Comparison of ENCODE assay signal across 14 cellular contexts in genomic region chr6:19301980-19302379, GRCh38.
A peak's percentile ranks its signal among the peaks of the same experiment; 100 is the strongest.
DNase-seq lines count a peak whose midpoint lies in the region; TF ChIP-seq lines count a peak whose summit lies in the region.
"Had no signal": no experiment of that assay in that cellular context is flagged by ENCODE, and none has a peak within 500 bp of the region (broad histone marks: within the 10 kb centered on the region; RNA-seq: fewer than 3 reads in every experiment).

No MANE protein-coding gene starts in this region.

- no peaks in the 10 kb centered on the region for H3K27me3 ChIP-seq in MG63
- H3K27me3 ChIP-seq in PC-9 (ENCODE audit: insufficient read depth, low read depth) = no peaks in the 10 kb centered on the region
- H3K27me3 ChIP-seq: ascending aorta, Peyer's patch, spleen, vagina had no signal

- H3K4me3 ChIP-seq in MG63 = no peak overlapping the region
- no peak overlapping the region for H3K4me3 ChIP-seq in PC-9
- H3K4me3 ChIP-seq: ascending aorta, Peyer's patch, spleen, vagina had no signal

- intact Hi-C loops in PC-9 (cut with micrococcal nuclease; ENCODE audit: unreplicated experiment) = no loop called here

- POLR2A ChIA-PET in PC-9 (lab: Charles Lee; ENCODE audit: unreplicated experiment) = no interaction called here

- CTCF ChIA-PET in PC-9 (lab: Charles Lee) = no interaction called here

- no TSS peak for BruUV-seq in PC-9 (replicated peaks; lab: Mats Ljungman, UMichigan)

- H3K4me2 ChIP-seq in PC-9 = peak overlapping the region; percentile 35

- no peaks in the 10 kb centered on the region for H3K9me2 ChIP-seq in PC-9 (ENCODE audit: insufficient read depth)

- TF ChIP-seq CTCF in PC-9 (conservative IDR thresholded peaks at IDR 0.05) = no peak

- H3K9me3 ChIP-seq in MG63 = no peaks in the 10 kb centered on the region
- no peaks in the 10 kb centered on the region; the same call in 1 of the 2 replicates for H3K9me3 ChIP-seq in PC-9 (ENCODE audit: insufficient read depth, low read depth)
- H3K9me3 ChIP-seq: ascending aorta, Peyer's patch, vagina had no signal

- no peaks in the 10 kb centered on the region for H3K79me2 ChIP-seq in PC-9 (ENCODE audit: low read depth)

- H4K20me1 ChIP-seq in PC-9 (ENCODE audit: insufficient read depth) = no peaks in the 10 kb centered on the region

- H3K4me1 ChIP-seq in PC-9 (replicated peaks; ENCODE audit: insufficient read depth) = peaks cover 23% of the 10 kb centered on the region
- H3K4me1 ChIP-seq: Peyer's patch, spleen had no signal

- H3K27ac ChIP-seq in PC-9 = peak overlapping the region; percentile 43
- H3K27ac ChIP-seq: ascending aorta, C4-2B, Peyer's patch, spleen, vagina had no signal

- peaks cover 12% of the 10 kb centered on the region for H3F3A ChIP-seq in PC-9 (ENCODE audit: insufficient read depth, low read depth)

- no peak overlapping the region for H2AFZ ChIP-seq in PC-9

- H3K36me3 ChIP-seq in MG63 = no peaks in the 10 kb centered on the region
- no peaks in the 10 kb centered on the region for H3K36me3 ChIP-seq in PC-9 (ENCODE audit: low read depth)
- H3K36me3 ChIP-seq: ascending aorta, Peyer's patch, spleen, vagina had no signal

- peak; percentile 52 for DNase-seq in DMS153 (lab: John Stamatoyannopoulos, UW)
- DNase-seq in MG63 = peak; percentile 1
- peak; percentile 37 to 82 for DNase-seq in PC-9
- peak; percentile 46 for DNase-seq in iPS-NIHi11 (ENCODE audit: low spot score)
- DNase-seq in NCI-H1048 (lab: John Stamatoyannopoulos, UW) = no peak
- DNase-seq in T-helper 9 cell = no peak
- DNase-seq in UCSD-AML1 (lab: John Stamatoyannopoulos, UW; ENCODE audit: unreplicated experiment) = no peak
- no peak for DNase-seq in SHP77 (lab: John Stamatoyannopoulos, UW)
- DNase-seq: natural killer cell, Peyer's patch, spleen had no signal

Comparison
In these comparisons a context has a peak if more than half of its experiments do, and no peak if none do; other contexts are left out.
1. DNase-seq: peak in DMS153 (single experiment), MG63 (single experiment), PC-9 (2 of 2) and iPS-NIHi11 (single experiment); none in NCI-H1048 (single experiment), T-helper 9 cell (single experiment), UCSD-AML1 (single experiment) and SHP77 (0 of 2).